In genomic region chr19:17089238-17089637, GRCh38 we compare ENCODE assay signal across 13 cellular contexts. TPM values are rescaled to one million over a fixed set of nuclear protein-coding genes. Genes with fewer than 3 reads are reported as not detected.
DNase-seq lines count a peak whose midpoint lies in the region; ATAC-seq, FAIRE-seq and TF ChIP-seq lines count a peak whose summit lies in the region.
"Had no signal": no experiment of that assay in that cellular context is flagged by ENCODE, and none has a peak within 500 bp of the region (broad histone marks: within the 10 kb centered on the region; RNA-seq: fewer than 3 reads in every experiment).

No MANE protein-coding gene starts in this region.

- CTCF ChIA-PET in HEK293T (lab: Yijun Ruan, JAX), result interaction anchor here (0.8 kb wide), 1 partner anchor 148 kb away, joined by 3 read pairs; no protein-coding TSS in a partner anchor

- TF ChIP-seq POLR2A in H54 (IDR thresholded peaks at IDR 0.05; ENCODE audit: low read depth, low read length), result no peak

- peaks cover 56 to 65% of the 10 kb centered on the region in 2 donors for H3K4me1 Mint-ChIP-seq in immature natural killer cell

- H3K4me3 Mint-ChIP-seq in immature natural killer cell, result no peak overlapping the region

- H3K27ac Mint-ChIP-seq in immature natural killer cell, result peak overlapping the region in 5 of 6 donors; percentile 26 to 86 (median 76)
- H3K27ac Mint-ChIP-seq: activated T-helper 2 cell treated with anti-CD3 and anti-CD28 coated beads, Interferon-gamma antibody, Interleukin-2, Interleukin-4, amounts not matched to agents 10 μg/mL and 5 μg/mL and 100 μg/mL, durations not matched to agents 14 hours and 24 hours and 36 hours had no signal

- H3K36me3 Mint-ChIP-seq in immature natural killer cell, result peaks cover 0 to 4% (median 0%) of the 10 kb centered on the region in 3 donors

- POLR2A ChIA-PET in HEK293T (lab: Yijun Ruan, JAX), result interaction anchor here (1.6 kb wide), 1 partner anchor 14 kb away, joined by 3 read pairs; the partner anchor contains the start of genes HAUS8 and MYO9B

- peaks cover 0 to 18% (median 1%) of the 10 kb centered on the region in 3 donors for H3K27me3 Mint-ChIP-seq in immature natural killer cell (ENCODE audit: low read depth in 3 of 3)

- H3K27ac ChIP-seq in thoracic aorta, result peak overlapping the region; percentile 92 to 93

- ATAC-seq in thoracic aorta (ENCODE audit: insufficient number of reproducible peaks, low FRiP score, low read depth), result no peak
- ATAC-seq: mucosa of descending colon had no signal

- no peaks in the 10 kb centered on the region for H3K9me3 Mint-ChIP-seq in immature natural killer cell
- H3K9me3 Mint-ChIP-seq: activated T-helper 2 cell treated with anti-CD3 and anti-CD28 coated beads, Interferon-gamma antibody, Interleukin-2, Interleukin-4, amounts not matched to agents 10 μg/mL and 5 μg/mL and 100 μg/mL, durations not matched to agents 14 hours and 24 hours and 36 hours had no signal

- H3K4me1 ChIP-seq in thoracic aorta (ENCODE audit: control insufficient read depth in 1 of 2, low read depth in 2 of 2), result peaks cover 45 to 96% of the 10 kb centered on the region in 2 donors

- H3K36me3 ChIP-seq in thoracic aorta, result no peaks in the 10 kb centered on the region

- peak overlapping the region; percentile 39 for H3K4me3 ChIP-seq in thoracic aorta
- H3K4me3 ChIP-seq: mucosa of descending colon had no signal

- no peaks in the 10 kb centered on the region for H3K9me3 ChIP-seq in thoracic aorta
- H3K9me3 ChIP-seq: mucosa of descending colon had no signal

- no peaks in the 10 kb centered on the region for H3K27me3 ChIP-seq in thoracic aorta (replicated peaks; ENCODE audit: insufficient read depth)

- DNase-seq in H54 (ENCODE audit: insufficient read length, low spot score) (peak; percentile 19), astrocyte of the hippocampus (ENCODE audit: low read depth, low spot score) (peak; percentile 71), immature natural killer cell (no peak), thoracic aorta (ENCODE audit: low spot score) (no peak), NCI-H1105 (lab: John Stamatoyannopoulos, UW) (no peak), OCI-M2 (lab: John Stamatoyannopoulos, UW; ENCODE audit: unreplicated experiment) (no peak), HEK293T (ENCODE audit: extremely low spot score) (no peak), Kasumi-1 (lab: John Stamatoyannopoulos, UW) (no peak)
- DNase-seq: GDM1; mucosa of descending colon; NCI-H524; stimulated activated CD4-positive, alpha-beta T cell treated with anti-CD3 and anti-CD28 coated beads, Interleukin-4, amount 100 ng/mL, for 4 hours had no signal

- TF ChIP-seq CTCF in thoracic aorta (IDR thresholded peaks at IDR 0.05), result no peak

- no peak for FAIRE-seq in H54 (lab: Jason Lieb, UNC)

TF ChIP-seq in HEK293T, 16 proteins besides CTCF, POLR2A, EP300 and RAD21:
- TF ChIP-seq SP1 (IDR thresholded peaks at IDR 0.05) (no peak), CTBP1 (IDR thresholded peaks at IDR 0.05; ENCODE audit: borderline replicate concordance) (no peak), NFRKB (IDR thresholded peaks at IDR 0.05) (no peak)

RNA-seq across cellular contexts. Expression of gene MYO9B, which starts 13.7 kb away (rescaled TPM):
- 10 to 100 TPM in 1 of 3 donors, 1 to 10 TPM in 2; 5.9 to 33.8 (median 6.0) TPM for polyA plus RNA-seq in immature natural killer cell
- 100 to 1,000 TPM; 229 to 257 TPM for total RNA-seq in thoracic aorta

RNA-seq across cellular contexts. Expression of gene HAUS8, which starts 14.0 kb away (rescaled TPM):
- polyA plus RNA-seq in immature natural killer cell, result 1 to 10 TPM; 1.0 to 9.8 (median 4.9) TPM
- total RNA-seq in thoracic aorta, result 10 to 100 TPM in 1 of 2 donors, 1 to 10 TPM in 1; 2.2 to 11.3 TPM

Comparison
In these comparisons a context has a peak if more than half of its experiments do, and no peak if none do; other contexts are left out.
1. DNase-seq: peak in H54 (single experiment) and astrocyte of the hippocampus (single experiment); none in immature natural killer cell (0 of 3), thoracic aorta (single experiment), NCI-H1105 (single experiment), OCI-M2 (single experiment), HEK293T (single experiment) and Kasumi-1 (0 of 2).